1 cellular context compared by ENCODE assay signal in genomic region chr3:108004647-108005046, GRCh38.
TF ChIP-seq lines count a peak whose summit lies in the region.

No MANE protein-coding gene starts in this region.

TF ChIP-seq in H1, 55 proteins besides CTCF, POLR2A, EP300 and RAD21:
- no peak for TF ChIP-seq CBX5 (IDR thresholded peaks at IDR 0.05; ENCODE audit: low read depth, low read length)
- no peak for TF ChIP-seq GABPA (IDR thresholded peaks at IDR 0.05; ENCODE audit: borderline replicate concordance, insufficient read depth, low read length)
- no peak for TF ChIP-seq RBBP5 (IDR thresholded peaks at IDR 0.05; ENCODE audit: borderline replicate concordance, low read depth, low read length)
- TF ChIP-seq GTF2F1 (IDR thresholded peaks at IDR 0.05; ENCODE audit: borderline replicate concordance, low read depth, low read length), result no peak
- TF ChIP-seq PHF8 (conservative IDR thresholded peaks at IDR 0.05; ENCODE audit: low read depth, low read length), result no peak
- no peak for TF ChIP-seq CHD7 (IDR thresholded peaks at IDR 0.05; ENCODE audit: insufficient replicate concordance, low read length)
- TF ChIP-seq NRF1 (IDR thresholded peaks at IDR 0.05; ENCODE audit: low read depth, low read length), result no peak
- TF ChIP-seq BCL11A (IDR thresholded peaks at IDR 0.05; ENCODE audit: low read depth in 2 of 2, low read length in 2 of 2), result no peak
- TF ChIP-seq CREB1 (IDR thresholded peaks at IDR 0.05), result no peak
- no peak for TF ChIP-seq CHD1 (IDR thresholded peaks at IDR 0.05; ENCODE audit: low read depth, low read length)
- TF ChIP-seq ATF2 (IDR thresholded peaks at IDR 0.05; ENCODE audit: low read length), result no peak
